In the genomic region with DNA sequence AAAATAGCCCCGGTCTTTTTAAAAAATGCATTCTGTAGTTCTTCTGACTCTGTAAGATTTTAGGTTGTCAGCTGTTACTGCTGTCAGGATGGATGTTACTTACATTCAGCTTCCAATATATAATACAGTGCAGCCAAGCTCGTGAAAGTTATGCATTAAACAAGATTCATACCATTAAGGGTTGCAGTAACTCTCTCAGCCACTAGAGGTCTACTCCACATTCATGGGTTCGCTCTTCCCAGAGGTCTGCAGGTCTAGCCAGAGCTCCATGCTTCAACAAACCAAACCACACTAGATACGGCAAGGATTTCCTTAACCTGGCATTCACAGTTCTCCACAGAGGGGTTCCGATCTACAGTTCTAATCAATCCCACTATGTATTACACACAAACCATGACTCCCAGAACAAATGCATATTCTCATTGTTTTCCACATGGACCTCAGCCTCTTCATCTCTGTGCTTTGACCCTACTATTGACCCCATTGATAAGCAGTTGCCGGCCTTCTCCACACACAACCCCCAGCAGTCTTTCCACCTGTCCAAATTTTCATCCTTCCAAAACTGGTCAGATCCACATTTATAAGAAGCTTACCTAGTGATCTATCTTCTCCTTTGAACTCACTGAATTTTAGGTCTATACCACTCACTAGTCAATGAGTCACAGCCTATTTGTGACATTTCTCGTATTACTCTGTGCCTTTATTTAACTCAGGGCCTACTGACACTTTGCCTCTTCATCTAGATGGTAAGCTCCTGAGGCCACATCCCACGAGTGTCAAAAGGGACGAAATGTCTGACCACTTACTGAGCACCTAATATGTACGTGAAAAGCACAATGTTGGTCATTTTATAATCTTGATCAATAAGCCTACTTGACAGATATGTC, we compare ENCODE assay signal across 8 cellular contexts. TPM values are rescaled to one million over a fixed set of nuclear protein-coding genes. Genes with fewer than 3 reads are reported as not detected.
DNase-seq lines count a peak whose midpoint lies in the region; ATAC-seq and TF ChIP-seq lines count a peak whose summit lies in the region.

No MANE protein-coding gene starts in this region.

- no peaks in the 10 kb centered on the region for H3K9me3 ChIP-seq in adrenal gland (replicated peaks in 1 of 3)

- no peak for TF ChIP-seq POLR2A in adrenal gland (IDR thresholded peaks at IDR 0.05)

- no peaks in the 10 kb centered on the region for H3K9me3 Mint-ChIP-seq in activated CD4-positive, alpha-beta T cell treated with anti-CD3 and anti-CD28 coated beads, Interleukin-2, amount 10 ng/mL, durations not matched to agents 7 days and 5 days
- no peaks in the 10 kb centered on the region for H3K9me3 Mint-ChIP-seq in activated T-cell treated with anti-CD3 and anti-CD28 coated beads, Interleukin-2, amount 50 U/mL, for 24 hours

- H4K20me1 ChIP-seq in KMS-11 (ENCODE audit: insufficient read depth), result no peaks in the 10 kb centered on the region

- H2AFZ ChIP-seq in KMS-11 (ENCODE audit: low read depth), result no peak overlapping the region

- no peak overlapping the region for H3K27ac Mint-ChIP-seq in activated CD4-positive, alpha-beta T cell treated with anti-CD3 and anti-CD28 coated beads, Interleukin-2, amount 10 ng/mL, durations not matched to agents 7 days and 5 days
- H3K27ac Mint-ChIP-seq in activated T-cell treated with anti-CD3 and anti-CD28 coated beads, Interleukin-2, amount 50 U/mL, for 24 hours, result no peak overlapping the region

- TF ChIP-seq CTCF in KMS-11 (conservative IDR thresholded peaks at IDR 0.05; ENCODE audit: low read depth, low read length), result peak; percentile 80
- peak; percentile 42 to 69 (median 62) for TF ChIP-seq CTCF in adrenal gland (IDR thresholded peaks at IDR 0.05)

- intact Hi-C loops in adrenal gland (cut with DNase I), result no loop called here

- ATAC-seq in GM21390 (IDR thresholded peaks at IDR 0.05; ENCODE audit: unreplicated experiment), result no peak

- H3K36me3 Mint-ChIP-seq in activated CD4-positive, alpha-beta T cell treated with anti-CD3 and anti-CD28 coated beads, Interleukin-2, amount 10 ng/mL, durations not matched to agents 7 days and 5 days (ENCODE audit: low read depth), result no peaks in the 10 kb centered on the region
- no peaks in the 10 kb centered on the region for H3K36me3 Mint-ChIP-seq in activated T-cell treated with anti-CD3 and anti-CD28 coated beads, Interleukin-2, amount 50 U/mL, for 24 hours (ENCODE audit: low read depth)

- H3K4me1 ChIP-seq in KMS-11 (ENCODE audit: low read depth, poor library complexity, severe bottlenecking) (no peaks in the 10 kb centered on the region), adrenal gland (replicated peaks in 1 of 2) (no peaks in the 10 kb centered on the region)

- DNase-seq in activated CD4-positive, alpha-beta T cell treated with anti-CD3 and anti-CD28 coated beads, Interleukin-2, amount 10 ng/mL, durations not matched to agents 7 days and 5 days, result peak; percentile 35
- no peak for DNase-seq in activated CD4-positive, alpha-beta T cell treated with anti-CD3 and anti-CD28 coated beads, Interleukin-2, amount 50 U/mL, for 1 hour
- DNase-seq in adrenal gland (peak in 2 of 7 donors; percentile 12 to 21), left kidney (ENCODE audit: low read depth, low spot score) (peak; percentile 39), HPDE6-E6E7 (ENCODE audit: extremely low spot score) (no peak)
- no peak for DNase-seq in activated T-cell treated with anti-CD3 and anti-CD28 coated beads, Interleukin-2, amount 50 U/mL, for 24 hours

- CTCF ChIA-PET in activated CD4-positive, alpha-beta T cell treated with anti-CD3 and anti-CD28 coated beads, Interleukin-2, amount 10 ng/mL, durations not matched to agents 7 days and 5 days (lab: Charles Lee), result interaction anchor here (0.7 to 1.5 kb wide), 6 partner anchors 8 to 639 kb away, joined by 3 to 5 read pairs (median 4); no protein-coding TSS in a partner anchor

- H3K4me1 Mint-ChIP-seq in activated CD4-positive, alpha-beta T cell treated with anti-CD3 and anti-CD28 coated beads, Interleukin-2, amount 10 ng/mL, durations not matched to agents 7 days and 5 days, result no peaks in the 10 kb centered on the region
- no peaks in the 10 kb centered on the region for H3K4me1 Mint-ChIP-seq in activated T-cell treated with anti-CD3 and anti-CD28 coated beads, Interleukin-2, amount 50 U/mL, for 24 hours (ENCODE audit: low read depth)

- no peak overlapping the region for H3K9ac ChIP-seq in KMS-11

- no peaks in the 10 kb centered on the region for H3K79me2 ChIP-seq in KMS-11 (ENCODE audit: insufficient read depth, low read depth)

- H3K27ac ChIP-seq in KMS-11, result no peak overlapping the region
- H3K27ac ChIP-seq in adrenal gland, result no peak overlapping the region

- peaks cover 6% of the 10 kb centered on the region for H3K27me3 Mint-ChIP-seq in activated CD4-positive, alpha-beta T cell treated with anti-CD3 and anti-CD28 coated beads, Interleukin-2, amount 10 ng/mL, durations not matched to agents 7 days and 5 days
- peaks cover 3% of the 10 kb centered on the region for H3K27me3 Mint-ChIP-seq in activated T-cell treated with anti-CD3 and anti-CD28 coated beads, Interleukin-2, amount 50 U/mL, for 24 hours

- no peak overlapping the region for H3K4me3 Mint-ChIP-seq in activated CD4-positive, alpha-beta T cell treated with anti-CD3 and anti-CD28 coated beads, Interleukin-2, amount 10 ng/mL, durations not matched to agents 7 days and 5 days
- H3K4me3 Mint-ChIP-seq in activated T-cell treated with anti-CD3 and anti-CD28 coated beads, Interleukin-2, amount 50 U/mL, for 24 hours, result no peak overlapping the region

- POLR2A ChIA-PET in activated CD4-positive, alpha-beta T cell treated with anti-CD3 and anti-CD28 coated beads, Interleukin-2, amount 10 ng/mL, durations not matched to agents 7 days and 5 days (lab: Charles Lee), result no interaction called here

- WGBS in adrenal gland, 4 donors, result 84 to 90% (median 87%) methylated on average over 10 of the region's 10 CpGs

- H3K4me2 ChIP-seq in KMS-11, result no peak overlapping the region

- H3K4me3 ChIP-seq in KMS-11 (IDR thresholded peaks at IDR 0.05; ENCODE audit: insufficient read depth, low read depth, low read length), result no peak overlapping the region
- no peak overlapping the region for H3K4me3 ChIP-seq in adrenal gland

- no peaks in the 10 kb centered on the region for H3K36me3 ChIP-seq in KMS-11 (ENCODE audit: insufficient read depth)
- no peaks in the 10 kb centered on the region for H3K36me3 ChIP-seq in adrenal gland (replicated peaks in 1 of 2)

- H3K27me3 ChIP-seq in KMS-11 (ENCODE audit: insufficient read depth, low read depth) (no peaks in the 10 kb centered on the region), adrenal gland (no peaks in the 10 kb centered on the region)

RNA-seq across cellular contexts. Expression of a gene that starts 33.7 kb away (rescaled TPM):
- 10 to 100 TPM; 31.7 to 42.6 TPM for total RNA-seq in activated CD4-positive, alpha-beta T cell treated with anti-CD3 and anti-CD28 coated beads, Interleukin-2, amount 10 ng/mL, durations not matched to agents 7 days and 5 days
- total RNA-seq in adrenal gland, result 100 to 1,000 TPM in 7 of 8 donors, 10 to 100 TPM in 1; 72.9 to 290 (median 190) TPM
- polyA plus RNA-seq in adrenal gland, result 10 to 100 TPM; 18.5 to 65.2 (median 23.4) TPM

Comparison
In these comparisons a context has a peak if more than half of its experiments do, and no peak if none do; other contexts are left out.
1. DNase-seq: peak in activated CD4-positive, alpha-beta T cell treated with anti-CD3 and anti-CD28 coated beads, Interleukin-2, amount 10 ng/mL, durations not matched to agents 7 days and 5 days (single experiment) and left kidney (single experiment); none in activated CD4-positive, alpha-beta T cell treated with anti-CD3 and anti-CD28 coated beads, Interleukin-2, amount 50 U/mL, for 1 hour (single experiment), HPDE6-E6E7 (single experiment) and activated T-cell treated with anti-CD3 and anti-CD28 coated beads, Interleukin-2, amount 50 U/mL, for 24 hours (single experiment).